In genomic region chr22:35313311-35314121, GRCh38 we compare ENCODE assay signal across 9 cellular contexts. TPM values are rescaled to one million over a fixed set of nuclear protein-coding genes. Genes with fewer than 3 reads are reported as not detected.
A peak's percentile ranks its signal among the peaks of the same experiment; 100 is the strongest.
DNase-seq lines count a peak whose midpoint lies in the region; ATAC-seq and TF ChIP-seq lines count a peak whose summit lies in the region.
"Had no signal": no experiment of that assay in that cellular context is flagged by ENCODE, and none has a peak within 500 bp of the region (broad histone marks: within the 10 kb centered on the region; RNA-seq: fewer than 3 reads in every experiment).

No MANE protein-coding gene starts in this region.

- no peaks in the 10 kb centered on the region for H3K79me2 ChIP-seq in OCI-LY1 (ENCODE audit: insufficient read depth, low read length)

- no peaks in the 10 kb centered on the region for H3K9me3 ChIP-seq in OCI-LY1 (ENCODE audit: low read length)

- H3K4me1 Mint-ChIP-seq in nephron progenitor cell, result peaks cover 63% of the 10 kb centered on the region

- 0 out of 2 replicates have a peak, but pooled peaks cover 4% of the 10 kb centered on the region for H3F3A ChIP-seq in OCI-LY1 (ENCODE audit: insufficient read depth, low read length)

- no peak for ATAC-seq in HG03432 (IDR thresholded peaks at IDR 0.05; ENCODE audit: unreplicated experiment)

- H3K4me2 ChIP-seq in OCI-LY1 (ENCODE audit: low read length), result peak overlapping the region; percentile 71

- H3K27ac Mint-ChIP-seq in nephron progenitor cell, result no peak overlapping the region

- TF ChIP-seq CTCF in OCI-LY1 (IDR thresholded peaks at IDR 0.05; ENCODE audit: low read length) (no peak), nephron progenitor cell (IDR thresholded peaks at IDR 0.05) (no peak)

- H4K20me1 ChIP-seq in OCI-LY1 (ENCODE audit: insufficient read depth, low read length), result no peaks in the 10 kb centered on the region

- peaks cover 4% of the 10 kb centered on the region for H3K27me3 Mint-ChIP-seq in nephron progenitor cell (ENCODE audit: low read depth, poor library complexity)

- no peaks in the 10 kb centered on the region for H3K9me2 ChIP-seq in OCI-LY1 (ENCODE audit: low read depth, low read length)

- H3K27ac ChIP-seq in OCI-LY1 (ENCODE audit: low read depth, low read length, poor library complexity, severe bottlenecking), result peak overlapping the region; percentile 96
- H3K27ac ChIP-seq: 22Rv1 had no signal

- DNase-seq in DMS 273 (lab: John Stamatoyannopoulos, UW; ENCODE audit: unreplicated experiment), result peak; percentile 50
- no peak for DNase-seq in DMS 273 treated with DMSO at 0.1 percent for 48 hours (lab: John Stamatoyannopoulos, UW)
- peak; percentile 96 for DNase-seq in dermis blood vessel endothelial cell
- no peak for DNase-seq in nephron progenitor cell
- no peak for DNase-seq in OCI-M1 (lab: John Stamatoyannopoulos, UW)
- DNase-seq in ecto neural progenitor cell (ENCODE audit: low spot score), result no peak

- H3K4me3 ChIP-seq in OCI-LY1 (ENCODE audit: low read depth, low read length, poor library complexity, severe bottlenecking), result peak overlapping the region; percentile 51

- H3K9ac ChIP-seq in OCI-LY1 (ENCODE audit: low read length), result peak overlapping the region; percentile 63

- no peaks in the 10 kb centered on the region for H3K27me3 ChIP-seq in OCI-LY1 (ENCODE audit: insufficient read depth, low read length)

- no peaks in the 10 kb centered on the region for H3K36me3 Mint-ChIP-seq in nephron progenitor cell (ENCODE audit: low read depth)

- H3K4me3 Mint-ChIP-seq in nephron progenitor cell, result peak overlapping the region; percentile 35

- H2AFZ ChIP-seq in OCI-LY1 (ENCODE audit: low read length), result no peak overlapping the region

- H3K9me3 Mint-ChIP-seq in nephron progenitor cell, result no peaks in the 10 kb centered on the region

- peaks cover 84% of the 10 kb centered on the region for H3K4me1 ChIP-seq in OCI-LY1 (ENCODE audit: insufficient read depth, low read length, severe bottlenecking)

- H3K36me3 ChIP-seq in OCI-LY1 (ENCODE audit: insufficient read depth, low read length), result peaks cover 3% of the 10 kb centered on the region; the same call in 1 of the 2 replicates

RNA-seq across cellular contexts. Expression of gene TOM1, which starts 13.8 kb away (rescaled TPM):
- total RNA-seq in dermis blood vessel endothelial cell, result 27.8 and 31.8 TPM in 2 replicates

RNA-seq across cellular contexts. Expression of gene HMGXB4, which starts 56.2 kb away (rescaled TPM):
- 13.4 and 16.8 TPM in 2 replicates for total RNA-seq in dermis blood vessel endothelial cell

Comparison
In these comparisons a context has a peak if more than half of its experiments do, and no peak if none do; other contexts are left out.
1. DNase-seq: peak in DMS 273 (single experiment) and dermis blood vessel endothelial cell (single experiment); none in DMS 273 treated with DMSO at 0.1 percent for 48 hours (single experiment), nephron progenitor cell (single experiment), OCI-M1 (single experiment) and ecto neural progenitor cell (single experiment).